In genomic region chr5:134447815-134448520, GRCh38 we compare ENCODE assay signal across 21 cellular contexts. TPM values are rescaled to one million over a fixed set of nuclear protein-coding genes. Genes with fewer than 3 reads are reported as not detected.
DNase-seq lines count a peak whose midpoint lies in the region; ATAC-seq and TF ChIP-seq lines count a peak whose summit lies in the region.
"Had no signal": no experiment of that assay in that cellular context is flagged by ENCODE, and none has a peak within 500 bp of the region (broad histone marks: within the 10 kb centered on the region; RNA-seq: fewer than 3 reads in every experiment).

No MANE protein-coding gene starts in this region.

- H3K36me3 ChIP-seq in naive thymus-derived CD4-positive, alpha-beta T cell (ENCODE audit: control insufficient read depth in 2 of 3, insufficient read depth in 3 of 3, low read length in 3 of 3) = no peaks in the 10 kb centered on the region

- no peak overlapping the region for H3K4me3 Mint-ChIP-seq in activated naive CD8-positive, alpha-beta T cell
- H3K4me3 Mint-ChIP-seq in activated naive CD8-positive, alpha-beta T cell treated with anti-CD3 and anti-CD28 coated beads for 36 hours = no peak overlapping the region
- peak overlapping the region in 5 of 8 donors; percentile 7 to 79 (median 61) for H3K4me3 Mint-ChIP-seq in naive B cell
- peak overlapping the region; percentile 50 to 57 for H3K4me3 Mint-ChIP-seq in stimulated activated naive B cell treated with anti-CD40 and anti-IgM and Interleukin-4, amounts not matched to agents 10 μg/mL and 1 μg/mL and 100 μg/mL, for 72 hours
- no peak overlapping the region for H3K4me3 Mint-ChIP-seq in naive thymus-derived CD4-positive, alpha-beta T cell
- H3K4me3 Mint-ChIP-seq: CD14-positive monocyte had no signal

- H3K4me3 ChIP-seq in naive thymus-derived CD4-positive, alpha-beta T cell (ENCODE audit: low read length) = no peak overlapping the region

- CTCF ChIA-PET in naive thymus-derived CD4-positive, alpha-beta T cell (lab: Charles Lee) = interaction anchor here (0.6 kb wide), 1 partner anchor 248 kb away, joined by 3 read pairs; no protein-coding TSS in a partner anchor

- H3K27ac ChIP-seq in VCaP = peak overlapping the region; percentile 46
- no peak overlapping the region for H3K27ac ChIP-seq in caudate nucleus (ENCODE audit: low read depth, low read length)
- no peak overlapping the region for H3K27ac ChIP-seq in naive thymus-derived CD4-positive, alpha-beta T cell (ENCODE audit: low read depth, low read length)
- H3K27ac ChIP-seq: 22Rv1 had no signal

- intact Hi-C loops in naive thymus-derived CD4-positive, alpha-beta T cell (cut with micrococcal nuclease) = no loop called here

- no peaks in the 10 kb centered on the region for H3K27me3 Mint-ChIP-seq in activated naive CD8-positive, alpha-beta T cell
- H3K27me3 Mint-ChIP-seq in activated naive CD8-positive, alpha-beta T cell treated with anti-CD3 and anti-CD28 coated beads for 36 hours = no peaks in the 10 kb centered on the region
- H3K27me3 Mint-ChIP-seq in naive B cell = no peaks in the 10 kb centered on the region
- no peaks in the 10 kb centered on the region for H3K27me3 Mint-ChIP-seq in stimulated activated naive B cell treated with anti-CD40 and anti-IgM and Interleukin-4, amounts not matched to agents 10 μg/mL and 1 μg/mL and 100 μg/mL, for 72 hours
- peaks cover 0 to 3% (median 0%) of the 10 kb centered on the region in 5 donors for H3K27me3 Mint-ChIP-seq in naive thymus-derived CD4-positive, alpha-beta T cell

- H3K36me3 Mint-ChIP-seq in activated naive CD8-positive, alpha-beta T cell = no peaks in the 10 kb centered on the region
- no peaks in the 10 kb centered on the region for H3K36me3 Mint-ChIP-seq in activated naive CD8-positive, alpha-beta T cell treated with anti-CD3 and anti-CD28 coated beads for 36 hours
- no peaks in the 10 kb centered on the region for H3K36me3 Mint-ChIP-seq in naive B cell
- H3K36me3 Mint-ChIP-seq in stimulated activated naive B cell treated with anti-CD40 and anti-IgM and Interleukin-4, amounts not matched to agents 10 μg/mL and 1 μg/mL and 100 μg/mL, for 72 hours = no peaks in the 10 kb centered on the region
- H3K36me3 Mint-ChIP-seq in naive thymus-derived CD4-positive, alpha-beta T cell = no peaks in the 10 kb centered on the region
- H3K36me3 Mint-ChIP-seq: CD14-positive monocyte had no signal

- ATAC-seq in naive B cell (ENCODE audit: low read depth in 2 of 2) = peak; percentile 52 to 59
- peak; percentile 90 for ATAC-seq in stimulated activated naive B cell treated with anti-CD40 and anti-IgM and Interleukin-4, amounts not matched to agents 10 μg/mL and 1 μg/mL and 100 μg/mL, for 72 hours (replicated peaks)
- no peak for ATAC-seq in naive thymus-derived CD4-positive, alpha-beta T cell

- peak overlapping the region; percentile 1 for H3K27ac Mint-ChIP-seq in activated naive CD8-positive, alpha-beta T cell
- H3K27ac Mint-ChIP-seq in activated naive CD8-positive, alpha-beta T cell treated with anti-CD3 and anti-CD28 coated beads for 36 hours = no peak overlapping the region
- H3K27ac Mint-ChIP-seq in naive B cell = peak overlapping the region; percentile 53 to 95 (median 84)
- H3K27ac Mint-ChIP-seq in stimulated activated naive B cell treated with anti-CD40 and anti-IgM and Interleukin-4, amounts not matched to agents 10 μg/mL and 1 μg/mL and 100 μg/mL, for 72 hours = peak overlapping the region; percentile 86
- no peak overlapping the region for H3K27ac Mint-ChIP-seq in naive thymus-derived CD4-positive, alpha-beta T cell
- H3K27ac Mint-ChIP-seq: CD14-positive monocyte had no signal

- no peak for TF ChIP-seq CTCF in VCaP (conservative IDR thresholded peaks at IDR 0.05)

- no peaks in the 10 kb centered on the region for H3K9me3 Mint-ChIP-seq in activated naive CD8-positive, alpha-beta T cell (ENCODE audit: low read depth)
- H3K9me3 Mint-ChIP-seq in activated naive CD8-positive, alpha-beta T cell treated with anti-CD3 and anti-CD28 coated beads for 36 hours = no peaks in the 10 kb centered on the region
- no peaks in the 10 kb centered on the region for H3K9me3 Mint-ChIP-seq in naive B cell
- no peaks in the 10 kb centered on the region for H3K9me3 Mint-ChIP-seq in stimulated activated naive B cell treated with anti-CD40 and anti-IgM and Interleukin-4, amounts not matched to agents 10 μg/mL and 1 μg/mL and 100 μg/mL, for 72 hours
- H3K9me3 Mint-ChIP-seq in naive thymus-derived CD4-positive, alpha-beta T cell = peaks cover 0 to 2% (median 0%) of the 10 kb centered on the region in 11 donors
- H3K9me3 Mint-ChIP-seq: CD14-positive monocyte had no signal

- no peaks in the 10 kb centered on the region for H3K27me3 ChIP-seq in naive thymus-derived CD4-positive, alpha-beta T cell (ENCODE audit: control insufficient read depth in 2 of 2, insufficient read depth in 2 of 2, low read length in 2 of 2)

- no peaks in the 10 kb centered on the region for H3K4me1 Mint-ChIP-seq in activated naive CD8-positive, alpha-beta T cell (ENCODE audit: low read depth)
- no peaks in the 10 kb centered on the region for H3K4me1 Mint-ChIP-seq in activated naive CD8-positive, alpha-beta T cell treated with anti-CD3 and anti-CD28 coated beads for 36 hours
- H3K4me1 Mint-ChIP-seq in naive B cell = peaks cover 37 to 53% (median 44%) of the 10 kb centered on the region in 3 donors
- H3K4me1 Mint-ChIP-seq in stimulated activated naive B cell treated with anti-CD40 and anti-IgM and Interleukin-4, amounts not matched to agents 10 μg/mL and 1 μg/mL and 100 μg/mL, for 72 hours = peaks cover 47 to 63% of the 10 kb centered on the region in 2 donors
- H3K4me1 Mint-ChIP-seq in naive thymus-derived CD4-positive, alpha-beta T cell = peaks cover 0 to 7% (median 0%) of the 10 kb centered on the region in 7 donors

- no peaks in the 10 kb centered on the region for H3K9me3 ChIP-seq in naive thymus-derived CD4-positive, alpha-beta T cell (ENCODE audit: control insufficient read depth in 2 of 3, low read length in 3 of 3)

- no peaks in the 10 kb centered on the region for H3K4me1 ChIP-seq in naive thymus-derived CD4-positive, alpha-beta T cell (ENCODE audit: control insufficient read depth in 2 of 2, insufficient read depth in 2 of 2, low read length in 2 of 2)

- DNase-seq in activated naive CD8-positive, alpha-beta T cell treated with anti-CD3 and anti-CD28 coated beads for 36 hours = no peak
- DNase-seq in naive B cell (peak; percentile 42), caudate nucleus (lab: John Stamatoyannopoulos, UW) (no peak), iPS-NIHi7 (ENCODE audit: extremely low spot score) (no peak)
- DNase-seq in stimulated activated naive B cell treated with anti-CD40 and anti-IgM and Interleukin-4, amounts not matched to agents 10 μg/mL and 1 μg/mL and 100 μg/mL, for 72 hours = peak; percentile 89
- DNase-seq in naive thymus-derived CD4-positive, alpha-beta T cell = no peak
- DNase-seq: AML-193; DMS 273 treated with DMSO at 0.1 percent for 48 hours; DND-41; H7; NCI-H1105 treated with DMSO at 0.1 percent for 48 hours; NCI-H1694; NCI-H2081 treated with DMSO at 0.1 percent for 48 hours; NCI-H446 treated with DMSO at 0.1 percent for 48 hours; NCI-H748 treated with DMSO at 0.1 percent for 48 hours; NK-92 treated with Interleukin-12 subunit alpha and Interleukin-12 subunit beta, amount 100 ng/mL, for 24 hours; SHP77 treated with DMSO at 0.1 percent for 48 hours had no signal

- POLR2A ChIA-PET in naive thymus-derived CD4-positive, alpha-beta T cell (lab: Charles Lee) = interaction anchor here (1.6 kb wide), 1 partner anchor 78 kb away, joined by 10 read pairs; the partner anchor contains the start of gene JADE2

RNA-seq across cellular contexts. Expression of gene CDKN2AIPNL, which starts 36.3 kb away (rescaled TPM):
- total RNA-seq in activated naive CD8-positive, alpha-beta T cell treated with anti-CD3 and anti-CD28 coated beads for 36 hours = 10 to 100 TPM; 42.6 to 44.5 TPM
- 10 to 100 TPM; 32.4 to 55.2 (median 37.0) TPM for polyA plus RNA-seq in naive B cell (ENCODE audit: low read depth in 6 of 6)
- total RNA-seq in naive thymus-derived CD4-positive, alpha-beta T cell = 10 to 100 TPM; 11.5 to 20.8 (median 16.8) TPM
- polyA plus RNA-seq in naive thymus-derived CD4-positive, alpha-beta T cell = 10 to 100 TPM; 25.8 to 29.1 TPM

Comparison
In these comparisons a context has a peak if more than half of its experiments do, and no peak if none do; other contexts are left out.
1. H3K27ac Mint-ChIP-seq: peak in activated naive CD8-positive, alpha-beta T cell (single experiment), naive B cell (6 of 6) and stimulated activated naive B cell treated with anti-CD40 and anti-IgM and Interleukin-4, amounts not matched to agents 10 μg/mL and 1 μg/mL and 100 μg/mL, for 72 hours (single experiment); none in activated naive CD8-positive, alpha-beta T cell treated with anti-CD3 and anti-CD28 coated beads for 36 hours (single experiment) and naive thymus-derived CD4-positive, alpha-beta T cell (0 of 9).
2. H3K4me3 Mint-ChIP-seq: peak in naive B cell (5 of 8) and stimulated activated naive B cell treated with anti-CD40 and anti-IgM and Interleukin-4, amounts not matched to agents 10 μg/mL and 1 μg/mL and 100 μg/mL, for 72 hours (2 of 2); none in activated naive CD8-positive, alpha-beta T cell (single experiment), activated naive CD8-positive, alpha-beta T cell treated with anti-CD3 and anti-CD28 coated beads for 36 hours (single experiment) and naive thymus-derived CD4-positive, alpha-beta T cell (0 of 10).
3. DNase-seq: peak in naive B cell (single experiment) and stimulated activated naive B cell treated with anti-CD40 and anti-IgM and Interleukin-4, amounts not matched to agents 10 μg/mL and 1 μg/mL and 100 μg/mL, for 72 hours (single experiment); none in activated naive CD8-positive, alpha-beta T cell treated with anti-CD3 and anti-CD28 coated beads for 36 hours (single experiment), caudate nucleus (0 of 61), iPS-NIHi7 (single experiment) and naive thymus-derived CD4-positive, alpha-beta T cell (0 of 9).